ENCODE assay signal across 8 cellular contexts in genomic region chr3:196632033-196632751, GRCh38. TPM values are rescaled to one million over a fixed set of nuclear protein-coding genes. Genes with fewer than 3 reads are reported as not detected.
DNase-seq lines count a peak whose midpoint lies in the region; ATAC-seq and TF ChIP-seq lines count a peak whose summit lies in the region.

No MANE protein-coding gene starts in this region.

- H3K36me3 ChIP-seq in DOHH2 (ENCODE audit: control insufficient read depth, low read length) (no peaks in the 10 kb centered on the region), GM23338 (ENCODE audit: insufficient read depth) (no peaks in the 10 kb centered on the region)

- H3K27ac ChIP-seq in DOHH2 (ENCODE audit: low read depth, low read length) = peak overlapping the region; percentile 68
- H3K27ac ChIP-seq in GM23338 (ENCODE audit: low read depth) = peak overlapping the region; percentile 95

- peak overlapping the region; percentile 71 for H3K4me3 Mint-ChIP-seq in GM23338
- H3K4me3 Mint-ChIP-seq in natural killer cell = peak overlapping the region; percentile 86

- H3F3A ChIP-seq in DOHH2 (ENCODE audit: control insufficient read depth, insufficient read depth) (peaks cover 4% of the 10 kb centered on the region; the same call in 1 of the 2 replicates), GM23338 (replicated peaks; ENCODE audit: low read depth) (peaks cover 18% of the 10 kb centered on the region)

- TF ChIP-seq CTCF in DOHH2 (IDR thresholded peaks at IDR 0.05; ENCODE audit: low read depth, low read length, poor library complexity, severe bottlenecking) = no peak
- peak in 1 of 2 experiments; percentile 13; a peak in 1 of 4 replicates for TF ChIP-seq CTCF in GM23338 (conservative IDR thresholded peaks at IDR 0.05; ENCODE audit: low read depth in 2 of 2)
- TF ChIP-seq CTCF in natural killer cell (IDR thresholded peaks at IDR 0.05) = no peak

- H3K27me3 Mint-ChIP-seq in GM23338 (ENCODE audit: insufficient read depth, low read depth, poor library complexity) = peaks cover 11% of the 10 kb centered on the region
- H3K27me3 Mint-ChIP-seq in natural killer cell (ENCODE audit: low read depth in 2 of 2) = no peaks in the 10 kb centered on the region

- peak; percentile 95 for DNase-seq in GM23338 (ENCODE audit: low spot score)
- peak; percentile 75 for DNase-seq in LHCN-M2 (ENCODE audit: low read depth)
- peak; percentile 84 for DNase-seq in RKO (ENCODE audit: low spot score)
- peak; percentile 77 to 79 for DNase-seq in activated T-helper 1 cell treated with anti-CD3 and anti-CD28 coated beads, Interleukin-2, amount 50 U/mL, for 16 hours (ENCODE audit: low read depth in 1 of 2, low spot score in 1 of 2)
- DNase-seq in fibroblast of peridontal ligament (ENCODE audit: extremely low read depth) = peak; percentile 49
- DNase-seq in natural killer cell = peak; percentile 82
- DNase-seq in stimulated activated naive CD4-positive, alpha-beta T cell treated with Interleukin-2 at 50 U/mL for 16 hours (lab: John Stamatoyannopoulos, UW) = peak; percentile 83

- H3K4me1 ChIP-seq in DOHH2 (ENCODE audit: control insufficient read depth, low read length) = peaks cover 31% of the 10 kb centered on the region
- H3K4me1 ChIP-seq in GM23338 (ENCODE audit: insufficient read depth) = peaks cover 16% of the 10 kb centered on the region

- peak overlapping the region; percentile 78; the same call in 1 of the 2 replicates for H2AFZ ChIP-seq in GM23338

- H3K4me3 ChIP-seq in DOHH2 (ENCODE audit: low read length) (peak overlapping the region; percentile 84), GM23338 (peak overlapping the region; percentile 61)

- H3K27me3 ChIP-seq in DOHH2 (ENCODE audit: control insufficient read depth, low read length) (peaks cover 24% of the 10 kb centered on the region), GM23338 (ENCODE audit: insufficient read depth) (no peaks in the 10 kb centered on the region)

- H4K20me1 ChIP-seq in DOHH2 (ENCODE audit: control insufficient read depth, insufficient read depth, low read depth, low read length) (no peaks in the 10 kb centered on the region), GM23338 (replicated peaks; ENCODE audit: insufficient read depth) (no peaks in the 10 kb centered on the region)

- H3K79me2 ChIP-seq in DOHH2 (ENCODE audit: control insufficient read depth, low read length) (no peaks in the 10 kb centered on the region), GM23338 (replicated peaks; ENCODE audit: insufficient read depth) (no peaks in the 10 kb centered on the region)

- no peaks in the 10 kb centered on the region; the same call in 2 of the 3 replicates for H3K36me3 Mint-ChIP-seq in GM23338 (ENCODE audit: low read depth)
- no peaks in the 10 kb centered on the region for H3K36me3 Mint-ChIP-seq in natural killer cell

- H3K9me2 ChIP-seq in DOHH2 (replicated peaks; ENCODE audit: control insufficient read depth, low read length) (no peaks in the 10 kb centered on the region), GM23338 (ENCODE audit: insufficient read depth) (no peaks in the 10 kb centered on the region)

- H3K9me3 Mint-ChIP-seq in GM23338 = no peaks in the 10 kb centered on the region; the same call in 2 of the 3 replicates
- no peaks in the 10 kb centered on the region for H3K9me3 Mint-ChIP-seq in natural killer cell

- H3K9me3 ChIP-seq in DOHH2 (ENCODE audit: control insufficient read depth, insufficient read depth, low read length) = no peaks in the 10 kb centered on the region

- intact Hi-C loops in natural killer cell (cut with micrococcal nuclease) = loop anchor here (1.0 to 5.0 kb wide), 4 partner anchors 11 to 80 kb away; partner anchors contain the start of genes CEP19, FBXO45, PIGX and WDR53

- ATAC-seq in GM23338 (peak; percentile 86), natural killer cell (peak; percentile 69 to 89 (median 85))

- H3K4me1 Mint-ChIP-seq in GM23338 (peaks cover 38% of the 10 kb centered on the region), natural killer cell (peaks cover 74 to 76% of the 10 kb centered on the region in 2 donors)

- H3K4me2 ChIP-seq in DOHH2 (ENCODE audit: low read length) (peak overlapping the region; percentile 81), GM23338 (peak overlapping the region; percentile 89)

- peak overlapping the region; percentile 95 for H3K27ac Mint-ChIP-seq in GM23338
- H3K27ac Mint-ChIP-seq in natural killer cell = peak overlapping the region; percentile 93 to 95

TF ChIP-seq in GM23338, 12 proteins besides CTCF, POLR2A, EP300 and RAD21:
- TF ChIP-seq STAT1 (IDR thresholded peaks at IDR 0.05; ENCODE audit: unreplicated experiment) (no peak), POLR2AphosphoS5 (IDR thresholded peaks at IDR 0.05; ENCODE audit: low read depth) (no peak; the same call in 1 of the 2 replicates), EZH2phosphoT487 (IDR thresholded peaks at IDR 0.05; ENCODE audit: unreplicated experiment) (no peak), CREB1 (CRISPR knock-in tag; IDR thresholded peaks at IDR 0.05; ENCODE audit: low read depth) (no peak), ZNF331 (CRISPR knock-in tag; IDR thresholded peaks at IDR 0.05; ENCODE audit: low read depth) (no peak)
- TF ChIP-seq, protein P1, sequence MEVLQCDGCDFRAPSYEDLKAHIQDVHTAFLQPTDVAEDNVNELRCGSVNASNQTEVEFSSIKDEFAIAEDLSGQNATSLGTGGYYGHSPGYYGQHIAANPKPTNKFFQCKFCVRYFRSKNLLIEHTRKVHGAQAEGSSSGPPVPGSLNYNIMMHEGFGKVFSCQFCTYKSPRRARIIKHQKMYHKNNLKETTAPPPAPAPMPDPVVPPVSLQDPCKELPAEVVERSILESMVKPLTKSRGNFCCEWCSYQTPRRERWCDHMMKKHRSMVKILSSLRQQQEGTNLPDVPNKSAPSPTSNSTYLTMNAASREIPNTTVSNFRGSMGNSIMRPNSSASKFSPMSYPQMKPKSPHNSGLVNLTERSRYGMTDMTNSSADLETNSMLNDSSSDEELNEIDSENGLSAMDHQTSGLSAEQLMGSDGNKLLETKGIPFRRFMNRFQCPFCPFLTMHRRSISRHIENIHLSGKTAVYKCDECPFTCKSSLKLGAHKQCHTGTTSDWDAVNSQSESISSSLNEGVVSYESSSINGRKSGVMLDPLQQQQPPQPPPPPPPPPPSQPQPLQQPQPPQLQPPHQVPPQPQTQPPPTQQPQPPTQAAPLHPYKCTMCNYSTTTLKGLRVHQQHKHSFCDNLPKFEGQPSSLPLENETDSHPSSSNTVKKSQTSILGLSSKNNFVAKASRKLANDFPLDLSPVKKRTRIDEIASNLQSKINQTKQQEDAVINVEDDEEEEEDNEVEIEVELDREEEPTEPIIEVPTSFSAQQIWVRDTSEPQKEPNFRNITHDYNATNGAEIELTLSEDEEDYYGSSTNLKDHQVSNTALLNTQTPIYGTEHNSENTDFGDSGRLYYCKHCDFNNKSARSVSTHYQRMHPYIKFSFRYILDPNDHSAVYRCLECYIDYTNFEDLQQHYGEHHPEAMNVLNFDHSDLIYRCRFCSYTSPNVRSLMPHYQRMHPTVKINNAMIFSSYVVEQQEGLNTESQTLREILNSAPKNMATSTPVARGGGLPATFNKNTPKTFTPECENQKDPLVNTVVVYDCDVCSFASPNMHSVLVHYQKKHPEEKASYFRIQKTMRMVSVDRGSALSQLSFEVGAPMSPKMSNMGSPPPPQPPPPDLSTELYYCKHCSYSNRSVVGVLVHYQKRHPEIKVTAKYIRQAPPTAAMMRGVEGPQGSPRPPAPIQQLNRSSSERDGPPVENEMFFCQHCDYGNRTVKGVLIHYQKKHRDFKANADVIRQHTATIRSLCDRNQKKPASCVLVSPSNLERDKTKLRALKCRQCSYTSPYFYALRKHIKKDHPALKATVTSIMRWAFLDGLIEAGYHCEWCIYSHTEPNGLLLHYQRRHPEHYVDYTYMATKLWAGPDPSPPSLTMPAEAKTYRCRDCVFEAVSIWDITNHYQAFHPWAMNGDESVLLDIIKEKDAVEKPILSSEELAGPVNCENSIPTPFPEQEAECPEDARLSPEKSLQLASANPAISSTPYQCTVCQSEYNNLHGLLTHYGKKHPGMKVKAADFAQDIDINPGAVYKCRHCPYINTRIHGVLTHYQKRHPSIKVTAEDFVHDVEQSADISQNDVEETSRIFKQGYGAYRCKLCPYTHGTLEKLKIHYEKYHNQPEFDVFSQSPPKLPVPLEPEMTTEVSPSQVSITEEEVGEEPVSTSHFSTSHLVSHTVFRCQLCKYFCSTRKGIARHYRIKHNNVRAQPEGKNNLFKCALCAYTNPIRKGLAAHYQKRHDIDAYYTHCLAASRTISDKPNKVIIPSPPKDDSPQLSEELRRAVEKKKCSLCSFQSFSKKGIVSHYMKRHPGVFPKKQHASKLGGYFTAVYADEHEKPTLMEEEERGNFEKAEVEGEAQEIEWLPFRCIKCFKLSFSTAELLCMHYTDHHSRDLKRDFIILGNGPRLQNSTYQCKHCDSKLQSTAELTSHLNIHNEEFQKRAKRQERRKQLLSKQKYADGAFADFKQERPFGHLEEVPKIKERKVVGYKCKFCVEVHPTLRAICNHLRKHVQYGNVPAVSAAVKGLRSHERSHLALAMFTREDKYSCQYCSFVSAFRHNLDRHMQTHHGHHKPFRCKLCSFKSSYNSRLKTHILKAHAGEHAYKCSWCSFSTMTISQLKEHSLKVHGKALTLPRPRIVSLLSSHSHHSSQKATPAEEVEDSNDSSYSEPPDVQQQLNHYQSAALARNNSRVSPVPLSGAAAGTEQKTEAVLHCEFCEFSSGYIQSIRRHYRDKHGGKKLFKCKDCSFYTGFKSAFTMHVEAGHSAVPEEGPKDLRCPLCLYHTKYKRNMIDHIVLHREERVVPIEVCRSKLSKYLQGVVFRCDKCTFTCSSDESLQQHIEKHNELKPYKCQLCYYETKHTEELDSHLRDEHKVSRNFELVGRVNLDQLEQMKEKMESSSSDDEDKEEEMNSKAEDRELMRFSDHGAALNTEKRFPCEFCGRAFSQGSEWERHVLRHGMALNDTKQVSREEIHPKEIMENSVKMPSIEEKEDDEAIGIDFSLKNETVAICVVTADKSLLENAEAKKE (CRISPR knock-in tag; IDR thresholded peaks at IDR 0.05) = no peak
- TF ChIP-seq, protein P2, sequence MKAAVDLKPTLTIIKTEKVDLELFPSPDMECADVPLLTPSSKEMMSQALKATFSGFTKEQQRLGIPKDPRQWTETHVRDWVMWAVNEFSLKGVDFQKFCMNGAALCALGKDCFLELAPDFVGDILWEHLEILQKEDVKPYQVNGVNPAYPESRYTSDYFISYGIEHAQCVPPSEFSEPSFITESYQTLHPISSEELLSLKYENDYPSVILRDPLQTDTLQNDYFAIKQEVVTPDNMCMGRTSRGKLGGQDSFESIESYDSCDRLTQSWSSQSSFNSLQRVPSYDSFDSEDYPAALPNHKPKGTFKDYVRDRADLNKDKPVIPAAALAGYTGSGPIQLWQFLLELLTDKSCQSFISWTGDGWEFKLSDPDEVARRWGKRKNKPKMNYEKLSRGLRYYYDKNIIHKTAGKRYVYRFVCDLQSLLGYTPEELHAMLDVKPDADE (IDR thresholded peaks at IDR 0.05) = peak; percentile 30; the same call in 1 of the 2 replicates

RNA-seq across cellular contexts. Expression of gene NRROS, which starts 7.3 kb away (rescaled TPM):
- total RNA-seq in GM23338 (2014; rRNA removed; shearing (Covaris generic)) = 5.9 and 8.5 TPM in 2 replicates
- 1.2 and 2.3 TPM in 2 replicates for polyA plus RNA-seq in GM23338 (2016; fragmentation: Nextera tagmentation; extraction: Ambion mirVana)
- total RNA-seq in LHCN-M2 (2014; rRNA removed) = 1.0 and 2.5 TPM in 2 replicates
- polyA plus RNA-seq in LHCN-M2 (2012) = 0.73 TPM
- 10 to 100 TPM; 32.5 to 56.3 (median 56.2) TPM for total RNA-seq in natural killer cell

Comparison
In these comparisons a context has a peak if more than half of its experiments do, and no peak if none do; other contexts are left out.
1. Peak in every context shown above with its lines: DNase-seq, ATAC-seq, H3K4me3 ChIP-seq and H3K27ac ChIP-seq.